ENCODE assay signal across 8 cellular contexts in genomic region chr9:128081052-128081451, GRCh38. TPM values are rescaled to one million over a fixed set of nuclear protein-coding genes. Genes with fewer than 3 reads are reported as not detected.
DNase-seq lines count a peak whose midpoint lies in the region; ATAC-seq and TF ChIP-seq lines count a peak whose summit lies in the region.

No MANE protein-coding gene starts in this region.

- H3K9me3 ChIP-seq in Peyer's patch (no peaks in the 10 kb centered on the region), esophagus (ENCODE audit: control insufficient read depth in 2 of 2, insufficient read depth in 1 of 2, low read depth in 1 of 2, low read length in 1 of 2) (no peaks in the 10 kb centered on the region), trophoblast cell (ENCODE audit: insufficient read depth, low read depth, low read length) (no peaks in the 10 kb centered on the region)

- H2BK5ac ChIP-seq in trophoblast cell (ENCODE audit: low read depth, low read length, poor library complexity), result peak overlapping the region; percentile 52

- TF ChIP-seq CTCF in Calu3 (IDR thresholded peaks at IDR 0.05; ENCODE audit: unreplicated experiment), result no peak
- TF ChIP-seq CTCF in Peyer's patch (IDR thresholded peaks at IDR 0.05), result no peak

- H2AFZ ChIP-seq in trophoblast cell (ENCODE audit: insufficient read depth, low read length, poor library complexity), result no peak overlapping the region

- no peak overlapping the region for H4K12ac ChIP-seq in trophoblast cell (ENCODE audit: low read depth, low read length)

- H3K23ac ChIP-seq in trophoblast cell (ENCODE audit: low read length), result no peak overlapping the region

- H3K36me3 Mint-ChIP-seq in Calu3 (ENCODE audit: insufficient read depth, unreplicated experiment), result peaks cover 41% of the 10 kb centered on the region

- H3K4me1 Mint-ChIP-seq in Calu3 (ENCODE audit: low read depth, unreplicated experiment), result peaks cover 29% of the 10 kb centered on the region

- intact Hi-C loops in Calu3 (cut with micrococcal nuclease; ENCODE audit: unreplicated experiment), result no loop called here

- DNase-seq in Calu3 (no peak), Peyer's patch (no peak), trophoblast cell (no peak), UCSD-AML1 (lab: John Stamatoyannopoulos, UW; ENCODE audit: unreplicated experiment) (no peak), T1000 (lab: John Stamatoyannopoulos, UW) (no peak)

- H3K27me3 ChIP-seq in Peyer's patch, result no peaks in the 10 kb centered on the region
- no peaks in the 10 kb centered on the region for H3K27me3 ChIP-seq in esophagus (ENCODE audit: control insufficient read depth in 1 of 2, insufficient read depth in 2 of 2, low read length in 2 of 2)
- no peaks in the 10 kb centered on the region for H3K27me3 ChIP-seq in trophoblast cell (ENCODE audit: insufficient read depth, low read length)

- no peaks in the 10 kb centered on the region for H3K27me3 Mint-ChIP-seq in Calu3 (ENCODE audit: unreplicated experiment)

- H2AK5ac ChIP-seq in trophoblast cell (ENCODE audit: low read length), result no peak overlapping the region

- no peak for TF ChIP-seq POLR2A in Peyer's patch (IDR thresholded peaks at IDR 0.05)

- H3K4ac ChIP-seq in trophoblast cell (ENCODE audit: low read depth, low read length), result no peak overlapping the region

- no peak overlapping the region for H3K4me3 ChIP-seq in Peyer's patch
- H3K4me3 ChIP-seq in esophagus (ENCODE audit: low read depth in 1 of 2, low read length in 2 of 2), result no peak overlapping the region
- H3K4me3 ChIP-seq in trophoblast cell (ENCODE audit: low read depth, low read length), result no peak overlapping the region

- no peak overlapping the region for H3K14ac ChIP-seq in trophoblast cell (ENCODE audit: low read length)

- peaks cover 5% of the 10 kb centered on the region for H3K79me1 ChIP-seq in trophoblast cell (ENCODE audit: low read length)

- H3K27ac Mint-ChIP-seq in Calu3 (ENCODE audit: unreplicated experiment), result peak overlapping the region; percentile 52

- 51 to 58% methylated on average over 3 of the region's 3 CpGs for WGBS in esophagus, 2 donors
- no CpG with 5 or more reads among the region's 3 CpGs for WGBS in trophoblast cell (ENCODE audit: extremely low coverage, insufficient coverage, insufficient read length)

- no peak overlapping the region for H3K18ac ChIP-seq in trophoblast cell (ENCODE audit: low read length)

- H3K36me3 ChIP-seq in Peyer's patch (no peaks in the 10 kb centered on the region), esophagus (ENCODE audit: control insufficient read depth in 2 of 2, insufficient read depth in 2 of 2, low read length in 1 of 2) (peaks cover 0 to 3% of the 10 kb centered on the region in 2 donors), trophoblast cell (ENCODE audit: control insufficient read depth in 1 of 2, insufficient read depth in 2 of 2, low read length in 2 of 2) (peaks cover 0 to 2% of the 10 kb centered on the region in 2 experiments)

- ATAC-seq in GM21825 (IDR thresholded peaks at IDR 0.05; ENCODE audit: unreplicated experiment) (no peak), GM19324 (IDR thresholded peaks at IDR 0.05; ENCODE audit: low FRiP score, unreplicated experiment) (no peak)

- H3K79me2 ChIP-seq in trophoblast cell (ENCODE audit: control insufficient read depth, insufficient read depth, low read length, poor library complexity), result no peaks in the 10 kb centered on the region

- H3K9ac ChIP-seq in trophoblast cell (ENCODE audit: low read length), result no peak overlapping the region

- CTCF ChIA-PET in Calu3 (lab: Charles Lee), result no interaction called here

- H3K4me2 ChIP-seq in trophoblast cell (ENCODE audit: low read length), result no peak overlapping the region

- H2BK12ac ChIP-seq in trophoblast cell (ENCODE audit: low read length), result no peak overlapping the region

- no peak overlapping the region for H2BK120ac ChIP-seq in trophoblast cell (ENCODE audit: insufficient read depth, low read length, poor library complexity)

- H3K27ac ChIP-seq in Peyer's patch (peak overlapping the region; percentile 25 to 73 (median 59)), esophagus (ENCODE audit: low read depth in 2 of 2, low read length in 1 of 2) (peak overlapping the region; percentile 71 to 84), trophoblast cell (ENCODE audit: low read depth, low read length) (no peak overlapping the region)

- H4K91ac ChIP-seq in trophoblast cell (ENCODE audit: low read depth, low read length), result peak overlapping the region; percentile 13

- H3K4me1 ChIP-seq in Peyer's patch, result peaks cover 0 to 55% (median 4%) of the 10 kb centered on the region in 4 donors
- peaks cover 0 to 3% of the 10 kb centered on the region in 2 donors for H3K4me1 ChIP-seq in esophagus (ENCODE audit: control insufficient read depth in 2 of 2, insufficient read depth in 2 of 2, low read length in 1 of 2)
- peaks cover 12 to 21% of the 10 kb centered on the region in 2 experiments for H3K4me1 ChIP-seq in trophoblast cell (ENCODE audit: control insufficient read depth in 1 of 2, insufficient read depth in 2 of 2, low read length in 2 of 2)

- H3K4me3 Mint-ChIP-seq in Calu3 (ENCODE audit: low read depth, unreplicated experiment), result no peak overlapping the region

- no peaks in the 10 kb centered on the region for H3K9me3 Mint-ChIP-seq in Calu3 (ENCODE audit: low read depth, unreplicated experiment)

- BruUV-seq in Calu3 (replicated peaks; lab: Mats Ljungman, UMichigan), result no TSS peak

- H4K8ac ChIP-seq in trophoblast cell (ENCODE audit: low read depth, low read length), result no peak overlapping the region

RNA-seq across cellular contexts. Expression of gene SLC25A25, which starts 13.0 kb away (rescaled TPM):
- total RNA-seq in Calu3 (2022) (19.5 and 22.1 TPM in 2 replicates), Peyer's patch (10 to 100 TPM; 18.2 to 44.1 (median 28.2) TPM)
- 1 to 10 TPM; 9.6 to 10.0 TPM for polyA plus RNA-seq in esophagus
- 10.2 and 11.5 TPM in 2 replicates for polyA plus RNA-seq in trophoblast cell (2013)

RNA-seq across cellular contexts. Expression of gene NAIF1, which starts 13.9 kb away (rescaled TPM):
- total RNA-seq in Calu3 (2022), result 6.7 and 9.0 TPM in 2 replicates
- 10 to 100 TPM in 2 of 4 donors, 1 to 10 TPM in 2; 7.4 to 26.1 (median 11.8) TPM for total RNA-seq in Peyer's patch
- 1 to 10 TPM; 6.1 to 6.9 TPM for polyA plus RNA-seq in esophagus
- 6.6 and 7.1 TPM in 2 replicates for polyA plus RNA-seq in trophoblast cell (2013)

RNA-seq across cellular contexts. Expression of gene PTGES2, which starts 46.5 kb away (rescaled TPM):
- total RNA-seq in Calu3 (2022) (121 and 137 TPM in 2 replicates), Peyer's patch (100 to 1,000 TPM; 123 to 193 (median 168) TPM)
- 10 to 100 TPM; 59.0 to 59.4 TPM for polyA plus RNA-seq in esophagus
- polyA plus RNA-seq in trophoblast cell (2013), result 24.0 and 25.6 TPM in 2 replicates
